In genomic region chr1:40060351-40060750, GRCh38 we compare ENCODE assay signal across 12 cellular contexts. TPM values are rescaled to one million over a fixed set of nuclear protein-coding genes. Genes with fewer than 3 reads are reported as not detected.
DNase-seq lines count a peak whose midpoint lies in the region; ATAC-seq, FAIRE-seq and TF ChIP-seq lines count a peak whose summit lies in the region.
"Had no signal": no experiment of that assay in that cellular context is flagged by ENCODE, and none has a peak within 500 bp of the region (broad histone marks: within the 10 kb centered on the region; RNA-seq: fewer than 3 reads in every experiment).

No MANE protein-coding gene starts in this region.

- H3K4me1 ChIP-seq in kidney (ENCODE audit: control insufficient read depth in 1 of 2, insufficient read depth in 1 of 2, low read depth in 1 of 2, low read length in 2 of 2) (peaks cover 7 to 10% of the 10 kb centered on the region in 2 donors), thymus (ENCODE audit: control insufficient read depth, insufficient read depth, low read length) (peaks cover 27% of the 10 kb centered on the region), neural progenitor cell (no peaks in the 10 kb centered on the region)

- no peaks in the 10 kb centered on the region for H3F3A ChIP-seq in neural progenitor cell (ENCODE audit: low read depth)

- peaks cover 89% of the 10 kb centered on the region for H3K4me1 Mint-ChIP-seq in activated T-cell treated with anti-CD3 and anti-CD28 coated beads, Interleukin-2, amount 50 U/mL, for 72 hours (ENCODE audit: low read depth)
- peaks cover 85% of the 10 kb centered on the region for H3K4me1 Mint-ChIP-seq in activated CD4-positive, alpha-beta memory T cell treated with anti-CD3 and anti-CD28 coated beads for 36 hours (ENCODE audit: low read depth)
- H3K4me1 Mint-ChIP-seq in nephron progenitor cell (no peaks in the 10 kb centered on the region), neural progenitor cell (no peaks in the 10 kb centered on the region)

- H2AFZ ChIP-seq in neural progenitor cell (replicated peaks) = no peak overlapping the region

- H3K36me3 Mint-ChIP-seq in activated T-cell treated with anti-CD3 and anti-CD28 coated beads, Interleukin-2, amount 50 U/mL, for 72 hours (ENCODE audit: insufficient read depth in 2 of 2) = peaks cover 9 to 44% of the 10 kb centered on the region in 2 donors
- peaks cover 60% of the 10 kb centered on the region for H3K36me3 Mint-ChIP-seq in activated CD4-positive, alpha-beta memory T cell treated with anti-CD3 and anti-CD28 coated beads for 36 hours
- H3K36me3 Mint-ChIP-seq in nephron progenitor cell (ENCODE audit: low read depth) (peaks cover 42% of the 10 kb centered on the region), neural progenitor cell (peaks cover 29% of the 10 kb centered on the region)

- POLR2A ChIA-PET in activated CD4-positive, alpha-beta memory T cell treated with anti-CD3 and anti-CD28 coated beads for 36 hours (lab: Charles Lee) = interaction anchor here (0.9 to 1.6 kb wide), 4 partner anchors 16 to 313 kb away, joined by 3 to 8 read pairs (median 4); partner anchors contain the start of genes CAP1 and SMAP2

- no peak overlapping the region for H3K9ac ChIP-seq in kidney (ENCODE audit: low read length in 2 of 2)
- no peak overlapping the region for H3K9ac ChIP-seq in neural progenitor cell

- H3K4me2 ChIP-seq in neural progenitor cell = no peak overlapping the region

- CTCF ChIA-PET in activated CD4-positive, alpha-beta memory T cell treated with anti-CD3 and anti-CD28 coated beads for 36 hours (lab: Charles Lee) = interaction anchor here (0.8 to 1.9 kb wide), 11 partner anchors 17 to 303 kb away, joined by 3 to 9 read pairs (median 4); partner anchors contain the start of gene CAP1

- no peak for FAIRE-seq in kidney (lab: Jason Lieb, UNC)
- FAIRE-seq: islet of Langerhans had no signal

- H3K27me3 ChIP-seq in thymus (ENCODE audit: control insufficient read depth, insufficient read depth) (no peaks in the 10 kb centered on the region), neural progenitor cell (no peaks in the 10 kb centered on the region)

- peak overlapping the region in 1 of 2 donors; percentile 76 for H3K4me3 Mint-ChIP-seq in activated T-cell treated with anti-CD3 and anti-CD28 coated beads, Interleukin-2, amount 50 U/mL, for 72 hours
- H3K4me3 Mint-ChIP-seq in activated CD4-positive, alpha-beta memory T cell treated with anti-CD3 and anti-CD28 coated beads for 36 hours = no peak overlapping the region
- H3K4me3 Mint-ChIP-seq in nephron progenitor cell (no peak overlapping the region), neural progenitor cell (no peak overlapping the region)

- ATAC-seq in activated T-cell treated with anti-CD3 and anti-CD28 coated beads, Interleukin-2, amount 50 U/mL, for 72 hours (replicated peaks in 1 of 2) = no peak
- ATAC-seq: sciatic nerve had no signal

- no peaks in the 10 kb centered on the region for H3K27me3 Mint-ChIP-seq in activated T-cell treated with anti-CD3 and anti-CD28 coated beads, Interleukin-2, amount 50 U/mL, for 72 hours (ENCODE audit: low read depth)
- H3K27me3 Mint-ChIP-seq in activated CD4-positive, alpha-beta memory T cell treated with anti-CD3 and anti-CD28 coated beads for 36 hours = no peaks in the 10 kb centered on the region
- H3K27me3 Mint-ChIP-seq in nephron progenitor cell (ENCODE audit: low read depth, poor library complexity) (no peaks in the 10 kb centered on the region), neural progenitor cell (ENCODE audit: insufficient read depth, low read depth) (no peaks in the 10 kb centered on the region)

- intact Hi-C loops in activated CD4-positive, alpha-beta memory T cell treated with anti-CD3 and anti-CD28 coated beads for 36 hours (cut with micrococcal nuclease) = no loop called here
- intact Hi-C loops in kidney (cut with DNase I) = no loop called here

- H3K27ac Mint-ChIP-seq in activated T-cell treated with anti-CD3 and anti-CD28 coated beads, Interleukin-2, amount 50 U/mL, for 72 hours = peak overlapping the region; percentile 97
- H3K27ac Mint-ChIP-seq in activated CD4-positive, alpha-beta memory T cell treated with anti-CD3 and anti-CD28 coated beads for 36 hours = peak overlapping the region; percentile 78
- H3K27ac Mint-ChIP-seq in nephron progenitor cell (no peak overlapping the region), neural progenitor cell (no peak overlapping the region)

- H3K9me3 ChIP-seq in kidney (ENCODE audit: control insufficient read depth in 1 of 2, low read length in 2 of 2) = no peaks in the 10 kb centered on the region
- no peaks in the 10 kb centered on the region for H3K9me3 ChIP-seq in thymus (ENCODE audit: control insufficient read depth)
- H3K9me3 ChIP-seq in neural progenitor cell (ENCODE audit: low read depth) = no peaks in the 10 kb centered on the region

- 41% methylated on average over 3 of the region's 3 CpGs for WGBS in thymus

- H3K27ac ChIP-seq in kidney (ENCODE audit: low read depth in 2 of 2, low read length in 2 of 2) (peak overlapping the region; percentile 3 to 74), thymus (ENCODE audit: low read depth) (peak overlapping the region; percentile 84), neural progenitor cell (no peak overlapping the region)

- H3K36me3 ChIP-seq in kidney (ENCODE audit: control insufficient read depth in 1 of 2, insufficient read depth in 2 of 2, low read length in 2 of 2) (peaks cover 38 to 49% of the 10 kb centered on the region in 2 donors), thymus (ENCODE audit: control insufficient read depth, insufficient read depth) (peaks cover 42% of the 10 kb centered on the region), neural progenitor cell (peaks cover 11% of the 10 kb centered on the region)

- peaks cover 38% of the 10 kb centered on the region for H3K79me2 ChIP-seq in neural progenitor cell (ENCODE audit: low read depth)

- peaks cover 31% of the 10 kb centered on the region for H4K20me1 ChIP-seq in neural progenitor cell (ENCODE audit: low read depth)

- TF ChIP-seq CTCF in kidney (IDR thresholded peaks at IDR 0.05; ENCODE audit: borderline replicate concordance, extremely low read depth, insufficient read depth) = no peak
- no peak for TF ChIP-seq CTCF in nephron progenitor cell (IDR thresholded peaks at IDR 0.05)
- no peak for TF ChIP-seq CTCF in neural progenitor cell (IDR thresholded peaks at IDR 0.05)

- H3K9me3 Mint-ChIP-seq in activated T-cell treated with anti-CD3 and anti-CD28 coated beads, Interleukin-2, amount 50 U/mL, for 72 hours = no peaks in the 10 kb centered on the region
- H3K9me3 Mint-ChIP-seq in activated CD4-positive, alpha-beta memory T cell treated with anti-CD3 and anti-CD28 coated beads for 36 hours = no peaks in the 10 kb centered on the region
- H3K9me3 Mint-ChIP-seq in nephron progenitor cell (no peaks in the 10 kb centered on the region), neural progenitor cell (no peaks in the 10 kb centered on the region)

- H3K4me3 ChIP-seq in kidney (ENCODE audit: low read length in 2 of 2) = no peak overlapping the region
- H3K4me3 ChIP-seq in thymus (ENCODE audit: low read length) = no peak overlapping the region
- H3K4me3 ChIP-seq in neural progenitor cell = no peak overlapping the region

- DNase-seq in activated T-cell treated with anti-CD3 and anti-CD28 coated beads, Interleukin-2, amount 50 U/mL, for 72 hours = no peak
- DNase-seq in activated T-cell treated with anti-CD3 and anti-CD28 coated beads, Interleukin-2, amount 50 U/mL, for 1 hour = no peak
- no peak for DNase-seq in activated CD4-positive, alpha-beta memory T cell treated with anti-CD3 and anti-CD28 coated beads for 36 hours
- DNase-seq in kidney = no peak
- no peak for DNase-seq in occipital lobe (lab: John Stamatoyannopoulos, UW)
- no peak for DNase-seq in nephron progenitor cell
- DNase-seq in neural progenitor cell (ENCODE audit: low spot score) = no peak
- DNase-seq: activated gamma-delta T cell treated with Interleukin-2 at 50 U/mL for 16 hours, NCI-H524 treated with DMSO at 0.1 percent for 48 hours had no signal

RNA-seq across cellular contexts. Expression of gene CAP1, which starts 19.8 kb away (rescaled TPM):
- 100 to 1,000 TPM; 401 to 411 TPM for total RNA-seq in activated T-cell treated with anti-CD3 and anti-CD28 coated beads, Interleukin-2, amount 50 U/mL, for 72 hours
- 100 to 1,000 TPM; 616 to 633 TPM for total RNA-seq in activated CD4-positive, alpha-beta memory T cell treated with anti-CD3 and anti-CD28 coated beads for 36 hours
- total RNA-seq in kidney = 328 TPM
- polyA plus RNA-seq in kidney (ENCODE audit: insufficient read depth, low read depth, low replicate concordance) = 128 TPM
- 202 TPM for polyA plus RNA-seq in thymus
- 126 TPM for total RNA-seq in occipital lobe
- 150 and 154 TPM in 2 replicates for total RNA-seq in neural progenitor cell (ENCODE audit: low replicate concordance)

RNA-seq across cellular contexts. Expression of gene PPT1, which starts 36.7 kb away (rescaled TPM):
- 10 to 100 TPM; 52.6 to 53.2 TPM for total RNA-seq in activated T-cell treated with anti-CD3 and anti-CD28 coated beads, Interleukin-2, amount 50 U/mL, for 72 hours
- 10 to 100 TPM; 67.1 to 67.4 TPM for total RNA-seq in activated CD4-positive, alpha-beta memory T cell treated with anti-CD3 and anti-CD28 coated beads for 36 hours
- total RNA-seq in kidney = 95.5 TPM
- 110 TPM for polyA plus RNA-seq in kidney (ENCODE audit: insufficient read depth, low read depth, low replicate concordance)
- 97.3 TPM for polyA plus RNA-seq in thymus
- 41.0 TPM for total RNA-seq in occipital lobe
- total RNA-seq in neural progenitor cell (ENCODE audit: low replicate concordance) = 110 and 115 TPM in 2 replicates

Comparison
In these comparisons a context has a peak if more than half of its experiments do, and no peak if none do; other contexts are left out.
1. H3K27ac Mint-ChIP-seq: peak in activated T-cell treated with anti-CD3 and anti-CD28 coated beads, Interleukin-2, amount 50 U/mL, for 72 hours (single experiment) and activated CD4-positive, alpha-beta memory T cell treated with anti-CD3 and anti-CD28 coated beads for 36 hours (single experiment); none in nephron progenitor cell (single experiment) and neural progenitor cell (single experiment).